In the genomic region with DNA sequence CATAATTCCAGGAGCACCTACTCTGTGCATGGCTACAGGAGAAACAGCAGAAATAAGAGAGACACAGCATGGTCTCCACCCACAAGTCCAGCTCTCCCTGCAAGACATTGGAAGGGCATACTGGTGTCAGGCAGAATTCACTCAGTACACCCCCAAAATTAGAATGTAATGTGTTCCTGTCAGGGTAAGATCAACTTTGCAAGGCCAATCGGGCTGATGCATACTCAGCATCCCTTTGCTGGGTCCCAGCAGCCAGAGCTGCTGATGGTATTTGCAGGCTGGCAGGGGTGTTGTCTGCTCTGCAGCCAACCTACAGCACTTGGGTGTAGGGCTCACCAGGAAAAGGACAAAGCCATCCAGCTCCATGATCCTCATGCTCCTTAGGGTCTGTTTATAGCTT, we compare ENCODE assay signal across 26 cellular contexts.
"Had no signal": no experiment of that assay in that cellular context is flagged by ENCODE, and none has a peak within 500 bp of the region (broad histone marks: within the 10 kb centered on the region; RNA-seq: fewer than 3 reads in every experiment).

No MANE protein-coding gene starts in this region.

- DNase-seq: colonic mucosa; cortex of kidney; dermis blood vessel endothelial cell; dorsolateral prefrontal cortex; effector CD4-positive, alpha-beta T cell; effector CD8-positive, alpha-beta T cell; effector memory CD4-positive, alpha-beta T cell; effector memory CD8-positive, alpha-beta T cell; endodermal cell; erythroblast; esophagus squamous epithelium; foreskin fibroblast; foreskin melanocyte; gastrocnemius medialis; glutamatergic neuron; head of caudate nucleus; heart left ventricle; heart right ventricle had no signal

- H3K4me1 ChIP-seq: colonic mucosa, esophagus squamous epithelium, foreskin keratinocyte, gastrocnemius medialis, gastroesophageal sphincter, heart left ventricle, heart right ventricle had no signal

- H3K36me3 ChIP-seq: colonic mucosa, esophagus muscularis mucosa, esophagus squamous epithelium, gastrocnemius medialis, gastroesophageal sphincter, heart left ventricle, heart right ventricle had no signal

- H3K9me3 ChIP-seq: colonic mucosa, esophagus muscularis mucosa, esophagus squamous epithelium, gastrocnemius medialis, gastroesophageal sphincter had no signal

- FAIRE-seq: endometrium, endothelial cell of umbilical vein, frontal cortex had no signal

- H3K4me3 ChIP-seq: colonic mucosa, coronary artery, dorsolateral prefrontal cortex, esophagus muscularis mucosa, esophagus squamous epithelium, gastrocnemius medialis, gastroesophageal sphincter, heart left ventricle, heart right ventricle had no signal

- H3K27ac ChIP-seq: colonic mucosa, coronary artery, dorsolateral prefrontal cortex, epithelial cell of prostate, esophagus muscularis mucosa, esophagus squamous epithelium, foreskin keratinocyte, gastrocnemius medialis, gastroesophageal sphincter, heart left ventricle, heart right ventricle had no signal

- H3K27me3 ChIP-seq: colonic mucosa, esophagus muscularis mucosa, esophagus squamous epithelium, foreskin keratinocyte, gastrocnemius medialis, gastroesophageal sphincter, heart left ventricle, heart right ventricle had no signal

- ATAC-seq: effector memory CD8-positive, alpha-beta T cell; gastrocnemius medialis; gastroesophageal sphincter; heart left ventricle; heart right ventricle had no signal
